In the genomic region with DNA sequence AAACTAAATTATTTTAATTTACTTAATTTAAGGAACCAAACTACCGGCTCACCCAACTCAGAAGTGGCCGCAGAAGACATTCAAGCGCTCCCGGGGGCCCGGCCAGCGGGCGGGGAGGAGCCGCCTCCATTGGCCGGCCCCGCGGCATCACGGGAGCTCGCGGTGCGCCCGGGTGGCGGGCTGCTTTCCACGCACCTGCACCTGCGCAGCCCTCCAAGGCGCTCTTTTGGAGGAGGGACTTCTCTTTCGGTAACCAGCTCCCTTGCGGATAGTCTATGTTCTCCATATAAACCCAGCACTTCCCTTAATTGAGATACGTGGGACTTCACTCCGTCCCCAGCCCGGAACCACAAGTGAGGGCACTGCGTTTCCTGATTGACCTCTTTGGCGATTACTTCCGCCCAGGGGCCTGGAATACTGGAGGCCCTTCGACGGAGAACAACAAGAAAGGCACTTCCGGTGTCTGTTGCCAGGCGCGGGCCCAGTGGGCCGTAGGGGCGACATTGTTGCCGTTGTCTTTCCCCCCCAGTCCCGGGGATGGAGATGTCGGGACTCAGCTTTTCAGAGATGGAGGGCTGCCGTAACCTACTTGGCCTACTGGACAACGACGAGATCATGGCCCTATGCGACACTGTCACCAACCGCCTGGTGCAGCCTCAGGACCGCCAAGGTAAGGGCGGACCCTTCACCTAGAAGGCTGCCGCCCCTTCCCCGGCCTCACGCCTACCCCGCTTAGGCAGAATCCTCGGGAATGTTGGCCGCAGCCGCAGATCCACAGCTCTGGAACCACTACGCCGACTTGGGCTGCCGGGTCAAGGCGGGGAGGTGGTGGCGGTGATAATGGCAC, we compare ENCODE assay signal across 8 cellular contexts. TPM values are rescaled to one million over a fixed set of nuclear protein-coding genes. Genes with fewer than 3 reads are reported as not detected.
DNase-seq lines count a peak whose midpoint lies in the region; ATAC-seq and TF ChIP-seq lines count a peak whose summit lies in the region.

A gene (plus strand): TSS at position 444 of the 847 bp plus-strand sequence. CDS start 94 bp downstream, at position 538.

- H3K4me1 Mint-ChIP-seq in activated T-cell treated with anti-CD3 and anti-CD28 coated beads, Interleukin-2, amount 50 U/mL, for 72 hours (ENCODE audit: low read depth), result peaks cover 47% of the 10 kb centered on the region

- peak within 1 kb of the TSS; percentile 95 to 97 for H3K4me3 Mint-ChIP-seq in activated T-cell treated with anti-CD3 and anti-CD28 coated beads, Interleukin-2, amount 50 U/mL, for 72 hours

- TF ChIP-seq POLR2A in Peyer's patch (IDR thresholded peaks at IDR 0.05) (peak; percentile 48 to 51), esophagus squamous epithelium (IDR thresholded peaks at IDR 0.05) (peak in 2 of 4 donors; percentile 32 to 60)

- peaks cover 5% of the 10 kb centered on the region for H3K27me3 Mint-ChIP-seq in activated T-cell treated with anti-CD3 and anti-CD28 coated beads, Interleukin-2, amount 50 U/mL, for 72 hours (ENCODE audit: low read depth)

- H3K27me3 ChIP-seq in Peyer's patch (no peaks in the 10 kb centered on the region), esophagus squamous epithelium (no peaks in the 10 kb centered on the region)

- H3K36me3 ChIP-seq in Peyer's patch, result peaks cover 0 to 18% (median 0%) of the 10 kb centered on the region in 3 donors
- peaks cover 0 to 18% (median 4%) of the 10 kb centered on the region in 3 donors for H3K36me3 ChIP-seq in esophagus squamous epithelium

- H3K27ac ChIP-seq in Peyer's patch (peak within 1 kb of the TSS; percentile 85 to 96 (median 91)), esophagus squamous epithelium (peak within 1 kb of the TSS; percentile 93 to 97 (median 96))

- H3K27ac Mint-ChIP-seq in activated T-cell treated with anti-CD3 and anti-CD28 coated beads, Interleukin-2, amount 50 U/mL, for 72 hours, result peak within 1 kb of the TSS; percentile 99

- TF ChIP-seq CTCF in Peyer's patch (IDR thresholded peaks at IDR 0.05) (peak in 2 of 6 experiments; percentile 14 to 15), esophagus squamous epithelium (IDR thresholded peaks at IDR 0.05) (peak in 2 of 6 experiments; percentile 7 to 8)

- peak within 1 kb of the TSS; percentile 63 to 99 (median 85) for H3K4me3 ChIP-seq in Peyer's patch
- H3K4me3 ChIP-seq in esophagus squamous epithelium, result peak within 1 kb of the TSS; percentile 78 to 99 (median 88)

- DNase-seq in DMS79 treated with DMSO at 0.1 percent for 48 hours (lab: John Stamatoyannopoulos, UW) (peak; percentile 62), KG1 (lab: John Stamatoyannopoulos, UW) (peak; percentile 84), Peyer's patch (peak; percentile 79 to 91 (median 86)), esophagus squamous epithelium (lab: John Stamatoyannopoulos, UW) (peak; percentile 45), myocyte (ENCODE audit: low read depth) (peak; percentile 96)
- peak; percentile 85 for DNase-seq in activated T-cell treated with anti-CD3 and anti-CD28 coated beads, Interleukin-2, amount 50 U/mL, for 72 hours
- DNase-seq in stimulated activated CD8-positive, alpha-beta memory T cell treated with anti-CD3 and anti-CD28 coated beads, Interleukin-7, amount 100 ng/mL, for 4 hours (ENCODE audit: low read depth in 2 of 2), result peak; percentile 60 to 73

- ATAC-seq in GM21737 (IDR thresholded peaks at IDR 0.05; ENCODE audit: unreplicated experiment), result peak; percentile 78
- peak; percentile 89 to 93 for ATAC-seq in activated T-cell treated with anti-CD3 and anti-CD28 coated beads, Interleukin-2, amount 50 U/mL, for 72 hours (replicated peaks in 1 of 2)

- no peaks in the 10 kb centered on the region for H3K9me3 Mint-ChIP-seq in activated T-cell treated with anti-CD3 and anti-CD28 coated beads, Interleukin-2, amount 50 U/mL, for 72 hours

- H3K36me3 Mint-ChIP-seq in activated T-cell treated with anti-CD3 and anti-CD28 coated beads, Interleukin-2, amount 50 U/mL, for 72 hours (ENCODE audit: insufficient read depth in 2 of 2), result peaks cover 4 to 10% of the 10 kb centered on the region in 2 donors

- intact Hi-C loops in esophagus squamous epithelium (cut with DNase I), result no loop called here

- 0% methylated on average over 15 to 19 of the region's 57 CpGs for WGBS in esophagus squamous epithelium, 2 donors

- no peaks in the 10 kb centered on the region for H3K9me3 ChIP-seq in Peyer's patch
- H3K9me3 ChIP-seq in esophagus squamous epithelium, result no peaks in the 10 kb centered on the region

- H3K4me1 ChIP-seq in Peyer's patch (peaks cover 0 to 25% (median 0%) of the 10 kb centered on the region in 4 donors), esophagus squamous epithelium (peaks cover 5 to 59% (median 17%) of the 10 kb centered on the region in 3 donors)

RNA-seq across cellular contexts. Expression of the gene that starts here (rescaled TPM):
- total RNA-seq in Peyer's patch (10 to 100 TPM; 17.4 to 23.8 (median 19.4) TPM), esophagus squamous epithelium (10 to 100 TPM; 10.6 to 19.8 (median 15.6) TPM), myocyte (21.8 and 24.8 TPM in 2 replicates)
- total RNA-seq in activated T-cell treated with anti-CD3 and anti-CD28 coated beads, Interleukin-2, amount 50 U/mL, for 72 hours, result 10 to 100 TPM; 37.3 to 41.7 TPM
- 11.5 TPM for polyA plus RNA-seq in myocyte (2012)

Comparison
In these comparisons a context has a peak if more than half of its experiments do, and no peak if none do; other contexts are left out.
1. Peak in every context shown above with its lines: DNase-seq, ATAC-seq, H3K4me3 ChIP-seq and H3K27ac ChIP-seq.
2. DNase-seq: peak in every context shown above with its lines; median percentile 96 in myocyte; 86 in Peyer's patch; 85 in activated T-cell treated with anti-CD3 and anti-CD28 coated beads, Interleukin-2, amount 50 U/mL, for 72 hours; 84 in KG1; 66 in stimulated activated CD8-positive, alpha-beta memory T cell treated with anti-CD3 and anti-CD28 coated beads, Interleukin-7, amount 100 ng/mL, for 4 hours; 62 in DMS79 treated with DMSO at 0.1 percent for 48 hours; 45 in esophagus squamous epithelium.